In the genomic region with DNA sequence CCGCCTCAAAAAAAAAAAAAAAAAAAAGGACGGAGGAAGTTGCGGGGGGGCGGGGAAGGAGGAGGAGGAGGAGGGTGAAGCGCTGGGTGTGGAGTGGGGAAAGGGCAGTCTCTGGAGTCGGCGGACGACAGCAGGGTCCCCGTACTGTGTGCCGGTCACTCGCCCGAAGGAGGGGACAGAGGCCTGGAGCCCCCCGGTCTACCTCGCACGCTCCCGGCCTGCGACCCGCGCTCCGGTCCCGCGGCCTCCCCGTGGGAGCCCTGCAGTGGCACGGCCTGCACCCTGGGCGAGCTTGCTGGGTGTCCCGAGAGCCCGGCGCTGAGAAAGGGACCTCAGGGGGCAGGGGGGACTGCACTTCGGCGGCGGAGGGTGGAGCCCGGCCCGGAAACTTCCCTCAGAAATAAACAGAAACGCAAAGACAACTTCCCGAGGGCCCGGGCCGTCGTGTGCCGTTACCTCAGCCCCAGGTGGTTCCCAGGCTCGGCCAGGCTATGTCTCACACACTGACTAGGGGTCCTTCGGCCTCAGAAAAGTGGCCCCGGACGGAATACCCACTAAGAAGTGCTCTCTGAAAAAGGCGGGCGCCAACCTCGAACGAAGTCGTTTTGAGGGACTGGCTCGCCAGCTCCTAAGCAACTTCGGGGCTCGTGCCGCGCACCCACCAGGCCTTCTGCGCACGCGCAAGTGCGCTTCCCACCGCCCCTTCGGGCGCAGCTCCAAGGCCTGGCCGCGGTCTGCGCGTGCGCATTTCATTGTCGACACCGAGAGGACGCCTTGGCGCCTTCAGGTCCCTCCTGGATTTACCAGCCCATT, we compare ENCODE assay signal across 8 cellular contexts. TPM values are rescaled to one million over a fixed set of nuclear protein-coding genes. Genes with fewer than 3 reads are reported as not detected.
DNase-seq lines count a peak whose midpoint lies in the region; ATAC-seq and TF ChIP-seq lines count a peak whose summit lies in the region.

Gene MAJIN (minus strand): TSS at position 688 of the 813 bp plus-strand sequence. CDS start 12,703 bp downstream, outside the sequence.

- H3K27ac ChIP-seq in esophagus squamous epithelium: peak within 1 kb of the TSS; percentile 65 to 81 (median 72)

- no peaks in the 10 kb centered on the region for H3K9me3 Mint-ChIP-seq in natural killer cell treated with Interleukin-12 subunit alpha and Interleukin-12 subunit beta and Interleukin-15 and Interleukin-18, amount 100 ng/mL, for 72 hours

- H3K36me3 ChIP-seq in esophagus squamous epithelium: no peaks in the 10 kb centered on the region

- peaks cover 0 to 33% (median 5%) of the 10 kb centered on the region in 3 donors for H3K4me1 ChIP-seq in esophagus squamous epithelium

- peak in 1 of 4 donors; percentile 25 for TF ChIP-seq POLR2A in esophagus squamous epithelium (IDR thresholded peaks at IDR 0.05)

- WGBS in esophagus squamous epithelium, 2 donors: 54 to 73% methylated on average over 14 to 36 of the region's 69 CpGs

- no peaks in the 10 kb centered on the region for H3K9me3 ChIP-seq in esophagus squamous epithelium

- peak within 1 kb of the TSS in 1 of 2 donors; percentile 28 for H3K27ac Mint-ChIP-seq in natural killer cell treated with Interleukin-12 subunit alpha and Interleukin-12 subunit beta and Interleukin-15 and Interleukin-18, amount 100 ng/mL, for 72 hours

- H3K36me3 Mint-ChIP-seq in natural killer cell treated with Interleukin-12 subunit alpha and Interleukin-12 subunit beta and Interleukin-15 and Interleukin-18, amount 100 ng/mL, for 72 hours: no peaks in the 10 kb centered on the region

- intact Hi-C loops in esophagus squamous epithelium (cut with DNase I): no loop called here

- ATAC-seq in natural killer cell treated with Interleukin-12 subunit alpha and Interleukin-12 subunit beta and Interleukin-15 and Interleukin-18, amount 100 ng/mL, for 72 hours: peak; percentile 81 to 88
- no peak for ATAC-seq in GM18870 (IDR thresholded peaks at IDR 0.05; ENCODE audit: unreplicated experiment)

- H3K4me1 Mint-ChIP-seq in natural killer cell treated with Interleukin-12 subunit alpha and Interleukin-12 subunit beta and Interleukin-15 and Interleukin-18, amount 100 ng/mL, for 72 hours (ENCODE audit: low read depth in 2 of 2): peaks cover 0 to 7% of the 10 kb centered on the region in 2 donors

- DNase-seq in MV-4-11 (lab: John Stamatoyannopoulos, UW): peak; percentile 53
- DNase-seq in activated T-cell treated with anti-CD3 and anti-CD28 coated beads, Interleukin-2, amount 50 U/mL, for 48 hours: peak; percentile 91 to 92
- no peak for DNase-seq in esophagus squamous epithelium (lab: John Stamatoyannopoulos, UW)
- DNase-seq in natural killer cell treated with Interleukin-12 subunit alpha and Interleukin-12 subunit beta and Interleukin-15 and Interleukin-18, amount 100 ng/mL, for 72 hours (ENCODE audit: low spot score): peak; percentile 89
- peak; percentile 78 for DNase-seq in stimulated activated CD8-positive, alpha-beta memory T cell treated with anti-CD3 and anti-CD28 coated beads, Interleukin-7, amount 100 ng/mL, for 4 hours (ENCODE audit: low read depth in 2 of 2)
- DNase-seq in OCI-M1 (lab: John Stamatoyannopoulos, UW): no peak
- DNase-seq in D341Med (ENCODE audit: low spot score): no peak

- peaks cover 0 to 9% of the 10 kb centered on the region in 2 donors for H3K27me3 Mint-ChIP-seq in natural killer cell treated with Interleukin-12 subunit alpha and Interleukin-12 subunit beta and Interleukin-15 and Interleukin-18, amount 100 ng/mL, for 72 hours

- H3K27me3 ChIP-seq in esophagus squamous epithelium: peaks cover 0 to 17% (median 0%) of the 10 kb centered on the region in 4 donors

- H3K4me3 Mint-ChIP-seq in natural killer cell treated with Interleukin-12 subunit alpha and Interleukin-12 subunit beta and Interleukin-15 and Interleukin-18, amount 100 ng/mL, for 72 hours: peak within 1 kb of the TSS; percentile 34

- H3K4me3 ChIP-seq in esophagus squamous epithelium: peak within 1 kb of the TSS in 3 of 4 donors; percentile 27 to 54 (median 36)

- no peak for TF ChIP-seq CTCF in esophagus squamous epithelium (IDR thresholded peaks at IDR 0.05)

RNA-seq across cellular contexts. Expression of gene MAJIN, which starts in this region (rescaled TPM):
- not detected for total RNA-seq in esophagus squamous epithelium
- not detected for total RNA-seq in natural killer cell treated with Interleukin-12 subunit alpha and Interleukin-12 subunit beta and Interleukin-15 and Interleukin-18, amount 100 ng/mL, for 72 hours

Comparison
In these comparisons a context has a peak if more than half of its experiments do, and no peak if none do; other contexts are left out.
1. Peak in DNase-seq and ATAC-seq in natural killer cell treated with Interleukin-12 subunit alpha and Interleukin-12 subunit beta and Interleukin-15 and Interleukin-18, amount 100 ng/mL, for 72 hours; RNA of the gene not detected or under 1 TPM.
2. DNase-seq: peak in MV-4-11 (single experiment), activated T-cell treated with anti-CD3 and anti-CD28 coated beads, Interleukin-2, amount 50 U/mL, for 48 hours (2 of 2) and stimulated activated CD8-positive, alpha-beta memory T cell treated with anti-CD3 and anti-CD28 coated beads, Interleukin-7, amount 100 ng/mL, for 4 hours (2 of 2); none in esophagus squamous epithelium (single experiment), OCI-M1 (single experiment) and D341Med (single experiment).